In the genomic region with DNA sequence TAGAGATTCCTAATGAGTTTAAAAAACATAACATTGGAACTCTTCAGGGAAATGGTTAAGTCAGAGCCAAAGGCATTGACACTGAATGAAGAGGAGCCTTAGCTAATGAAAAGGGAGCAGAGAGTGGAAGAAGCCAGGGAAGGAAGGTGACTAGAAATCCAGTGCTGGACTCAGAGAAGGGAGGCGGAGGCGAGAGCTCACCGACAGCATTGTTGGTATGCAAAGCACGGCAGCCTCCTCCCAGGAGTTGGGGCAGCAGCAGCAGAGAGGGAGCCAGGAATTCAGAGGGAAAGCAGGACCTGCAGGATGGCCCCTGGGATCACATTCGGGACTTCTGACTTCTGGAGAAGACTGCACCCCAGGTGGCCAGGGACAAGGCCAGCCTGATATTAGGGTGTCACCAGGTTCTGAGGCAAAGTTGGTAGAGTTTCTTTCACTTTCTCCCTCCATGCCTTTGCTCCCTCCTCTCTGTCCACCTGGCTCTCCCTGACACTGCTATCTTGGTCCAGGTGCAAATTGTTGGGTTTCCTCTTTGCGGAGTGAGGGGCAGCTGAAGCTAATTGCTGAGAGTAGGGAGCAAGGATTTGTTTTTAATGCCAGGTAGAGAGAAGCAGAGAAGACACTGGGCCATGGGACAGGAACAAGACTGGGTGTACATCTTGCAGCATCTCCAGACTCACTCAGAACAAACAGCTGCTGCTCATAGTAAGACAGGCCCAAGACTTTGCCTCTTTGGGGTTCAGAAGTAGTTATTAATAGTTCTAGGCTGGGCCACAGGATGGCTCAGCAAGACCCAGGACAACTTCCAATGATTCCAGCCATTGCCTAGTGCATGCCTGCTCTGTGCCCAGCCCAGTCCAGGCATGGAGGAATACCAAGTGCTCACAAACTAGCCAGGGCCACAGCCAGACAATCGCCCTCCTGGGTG, we compare ENCODE assay signal across 18 cellular contexts.
DNase-seq lines count a peak whose midpoint lies in the region; ATAC-seq and TF ChIP-seq lines count a peak whose summit lies in the region.
"Had no signal": no experiment of that assay in that cellular context is flagged by ENCODE, and none has a peak within 500 bp of the region (broad histone marks: within the 10 kb centered on the region; RNA-seq: fewer than 3 reads in every experiment).

No MANE protein-coding gene starts in this region.

- H3K27ac Mint-ChIP-seq in mesothelial cell of epicardium, result no peak overlapping the region
- H3K27ac Mint-ChIP-seq: activated CD8-positive, alpha-beta T cell treated with anti-CD3 and anti-CD28 coated beads for 36 hours had no signal

- no peak overlapping the region for H3K4me3 ChIP-seq in upper lobe of right lung
- H3K4me3 ChIP-seq: heart right ventricle, SK-N-MC had no signal

- DNase-seq in DMS 273 (lab: John Stamatoyannopoulos, UW; ENCODE audit: unreplicated experiment) (peak; percentile 5), DMS 273 treated with DMSO at 0.1 percent for 48 hours (lab: John Stamatoyannopoulos, UW) (no peak), caudate nucleus (lab: John Stamatoyannopoulos, UW) (peak in 27 of 61 donors; percentile 1 to 72 (median 20)), medulla oblongata (ENCODE audit: extremely low spot score) (peak; percentile 70), upper lobe of right lung (no peak), mesothelial cell of epicardium (ENCODE audit: low spot score in 2 of 2, unreplicated experiment in 2 of 2) (no peak), kidney glomerular epithelial cell (lab: John Stamatoyannopoulos, UW) (no peak)
- DNase-seq in activated effector memory CD4-positive, alpha-beta T cell treated with Interleukin-2 at 50 U/mL for 16 hours, result no peak
- DNase-seq: activated CD8-positive, alpha-beta T cell treated with anti-CD3 and anti-CD28 coated beads for 36 hours; DMS79; heart right ventricle; stimulated activated naive CD8-positive, alpha-beta T cell treated with anti-CD3 and anti-CD28 coated beads, Interleukin-15, Interleukin-2, amounts not matched to agents 100 U/mL and 50 U/mL, for 24 hours had no signal

- H3K36me3 Mint-ChIP-seq in mesothelial cell of epicardium, result no peaks in the 10 kb centered on the region

- intact Hi-C loops in upper lobe of right lung (cut with DNase I), result no loop called here

- no peaks in the 10 kb centered on the region for H3K27me3 ChIP-seq in upper lobe of right lung
- H3K27me3 ChIP-seq: neutrophil had no signal

- peaks cover 18% of the 10 kb centered on the region for H3K27me3 Mint-ChIP-seq in mesothelial cell of epicardium (ENCODE audit: low read depth)
- H3K27me3 Mint-ChIP-seq: activated CD8-positive, alpha-beta T cell treated with anti-CD3 and anti-CD28 coated beads for 36 hours had no signal

- H3K4me1 Mint-ChIP-seq in mesothelial cell of epicardium, result peaks cover 7% of the 10 kb centered on the region

- ATAC-seq in upper lobe of right lung, result peak; percentile 22
- ATAC-seq: activated CD8-positive, alpha-beta T cell treated with anti-CD3 and anti-CD28 coated beads for 36 hours; esophagus mucosa; HepG2; stimulated activated naive CD8-positive, alpha-beta T cell treated with anti-CD3 and anti-CD28 coated beads, Interleukin-15, Interleukin-2, amounts not matched to agents 100 U/mL and 50 U/mL, for 24 hours had no signal

- H3K27ac ChIP-seq in caudate nucleus (ENCODE audit: low read depth, low read length) (peak overlapping the region; percentile 48), upper lobe of right lung (no peak overlapping the region)
- H3K27ac ChIP-seq: 22Rv1, C4-2B, heart right ventricle, neutrophil, SK-N-MC had no signal

- no peak for TF ChIP-seq CTCF in upper lobe of right lung (IDR thresholded peaks at IDR 0.05)
- TF ChIP-seq CTCF in mesothelial cell of epicardium (IDR thresholded peaks at IDR 0.05; ENCODE audit: unreplicated experiment), result no peak

- peaks cover 12% of the 10 kb centered on the region for H3K9me3 Mint-ChIP-seq in mesothelial cell of epicardium
- H3K9me3 Mint-ChIP-seq: activated CD8-positive, alpha-beta T cell treated with anti-CD3 and anti-CD28 coated beads for 36 hours had no signal

- H3K4me3 Mint-ChIP-seq in mesothelial cell of epicardium, result no peak overlapping the region
- H3K4me3 Mint-ChIP-seq: activated CD8-positive, alpha-beta T cell treated with anti-CD3 and anti-CD28 coated beads for 36 hours had no signal

- no peaks in the 10 kb centered on the region for H3K4me1 ChIP-seq in upper lobe of right lung
- H3K4me1 ChIP-seq: heart right ventricle had no signal

- H3K9me3 ChIP-seq in upper lobe of right lung, result no peaks in the 10 kb centered on the region
- H3K9me3 ChIP-seq: neutrophil had no signal

- H3K36me3 ChIP-seq in upper lobe of right lung, result no peaks in the 10 kb centered on the region
- H3K36me3 ChIP-seq: heart right ventricle, neutrophil had no signal

Comparison
In these comparisons a context has a peak if more than half of its experiments do, and no peak if none do; other contexts are left out.
1. DNase-seq: peak in DMS 273 (single experiment) and medulla oblongata (single experiment); none in DMS 273 treated with DMSO at 0.1 percent for 48 hours (single experiment), upper lobe of right lung (single experiment), activated effector memory CD4-positive, alpha-beta T cell treated with Interleukin-2 at 50 U/mL for 16 hours (single experiment), mesothelial cell of epicardium (0 of 2) and kidney glomerular epithelial cell (single experiment).